ENCODE assay signal across 24 cellular contexts in the genomic region with DNA sequence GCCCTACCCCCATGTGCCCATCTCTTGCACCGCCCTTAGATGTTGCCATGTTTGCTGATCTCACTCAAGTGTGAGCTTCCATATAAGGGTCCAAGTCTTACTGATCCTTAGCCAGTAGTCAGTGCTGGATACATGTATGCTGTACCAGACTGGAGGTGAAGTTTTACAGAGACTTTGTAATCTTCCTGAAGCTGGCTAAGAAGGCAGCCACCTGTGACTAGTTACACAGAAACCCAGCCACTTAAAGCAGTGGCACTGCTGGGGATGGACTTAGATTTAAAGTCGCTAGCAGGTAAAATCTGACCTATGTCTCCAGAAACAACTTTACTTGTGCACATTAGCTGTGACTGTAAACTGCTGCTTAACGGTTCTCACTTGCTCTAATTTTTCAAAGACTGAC.
DNase-seq lines count a peak whose midpoint lies in the region; ATAC-seq lines count a peak whose summit lies in the region.
"Had no signal": no experiment of that assay in that cellular context is flagged by ENCODE, and none has a peak within 500 bp of the region (broad histone marks: within the 10 kb centered on the region; RNA-seq: fewer than 3 reads in every experiment).

No MANE protein-coding gene starts in this region.

- ATAC-seq in stimulated activated effector memory CD8-positive, alpha-beta T cell treated with anti-CD3 and anti-CD28 coated beads, Interleukin-12 subunit alpha, Interleukin-12 subunit beta, amount 100 ng/mL, for 72 hours: peak; percentile 11
- no peak for ATAC-seq in T-cell (replicated peaks in 1 of 4)
- ATAC-seq in GM19035 (IDR thresholded peaks at IDR 0.05; ENCODE audit: unreplicated experiment): no peak
- ATAC-seq: activated CD4-positive, alpha-beta T cell treated with anti-CD3 and anti-CD28 coated beads for 36 hours; natural killer cell had no signal

- no peaks in the 10 kb centered on the region for H3K27me3 Mint-ChIP-seq in T-cell
- H3K27me3 Mint-ChIP-seq: activated CD4-positive, alpha-beta T cell treated with anti-CD3 and anti-CD28 coated beads for 36 hours; activated T-cell treated with anti-CD3 and anti-CD28 coated beads, Interleukin-2, amount 50 U/mL, for 24 hours had no signal

- CTCF ChIA-PET in T-cell (lab: Charles Lee): no interaction called here

- H3K4me3 ChIP-seq in muscle layer of duodenum (ENCODE audit: low read depth in 1 of 2, low read length in 2 of 2): no peak overlapping the region
- H3K4me3 ChIP-seq: adrenal gland, SK-N-MC had no signal

- no peaks in the 10 kb centered on the region for H3K36me3 ChIP-seq in muscle layer of duodenum (ENCODE audit: control insufficient read depth in 1 of 2, insufficient read depth in 2 of 2, low read length in 2 of 2)
- H3K36me3 ChIP-seq: adrenal gland, brain microvascular endothelial cell had no signal

- H3K4me1 Mint-ChIP-seq in stimulated activated effector memory CD8-positive, alpha-beta T cell treated with anti-CD3 and anti-CD28 coated beads, Interleukin-12 subunit alpha, Interleukin-12 subunit beta, amount 100 ng/mL, for 72 hours: no peaks in the 10 kb centered on the region
- no peaks in the 10 kb centered on the region for H3K4me1 Mint-ChIP-seq in T-cell
- H3K4me1 Mint-ChIP-seq: activated CD4-positive, alpha-beta T cell treated with anti-CD3 and anti-CD28 coated beads for 36 hours had no signal

- H3K27ac ChIP-seq in muscle layer of duodenum (ENCODE audit: low read length): peak overlapping the region; percentile 3
- no peak overlapping the region for H3K27ac ChIP-seq in substantia nigra (ENCODE audit: low read depth, low read length, poor library complexity, severe bottlenecking)
- H3K27ac ChIP-seq: brain microvascular endothelial cell, RWPE1, SK-N-MC had no signal

- H3K9me3 Mint-ChIP-seq in stimulated activated effector memory CD8-positive, alpha-beta T cell treated with anti-CD3 and anti-CD28 coated beads, Interleukin-12 subunit alpha, Interleukin-12 subunit beta, amount 100 ng/mL, for 72 hours: no peaks in the 10 kb centered on the region
- H3K9me3 Mint-ChIP-seq in T-cell: no peaks in the 10 kb centered on the region
- H3K9me3 Mint-ChIP-seq: activated T-cell treated with anti-CD3 and anti-CD28 coated beads, Interleukin-2, amount 50 U/mL, for 24 hours; natural killer cell had no signal

- peaks cover 0 to 10% of the 10 kb centered on the region in 2 donors for H3K4me1 ChIP-seq in muscle layer of duodenum (ENCODE audit: control insufficient read depth in 1 of 2, insufficient read depth in 2 of 2, low read length in 2 of 2)

- H3K36me3 Mint-ChIP-seq in stimulated activated effector memory CD8-positive, alpha-beta T cell treated with anti-CD3 and anti-CD28 coated beads, Interleukin-12 subunit alpha, Interleukin-12 subunit beta, amount 100 ng/mL, for 72 hours: no peaks in the 10 kb centered on the region
- no peaks in the 10 kb centered on the region for H3K36me3 Mint-ChIP-seq in T-cell
- H3K36me3 Mint-ChIP-seq: natural killer cell had no signal

- H3K9me3 ChIP-seq in muscle layer of duodenum (ENCODE audit: control insufficient read depth in 1 of 2, low read length in 2 of 2): no peaks in the 10 kb centered on the region
- H3K9me3 ChIP-seq: adrenal gland had no signal

- POLR2A ChIA-PET in T-cell (lab: Charles Lee): no interaction called here

- DNase-seq in DMS53 treated with DMSO at 0.1 percent for 48 hours (lab: John Stamatoyannopoulos, UW; ENCODE audit: unreplicated experiment) (peak; percentile 24), NCI-H82 treated with DMSO at 0.1 percent for 48 hours (lab: John Stamatoyannopoulos, UW; ENCODE audit: unreplicated experiment) (peak; percentile 40), substantia nigra (lab: John Stamatoyannopoulos, UW) (no peak), T-cell (no peak), HT-29 (ENCODE audit: low spot score) (no peak)
- no peak for DNase-seq in stimulated activated effector memory CD8-positive, alpha-beta T cell treated with anti-CD3 and anti-CD28 coated beads, Interleukin-12 subunit alpha, Interleukin-12 subunit beta, amount 100 ng/mL, for 72 hours (ENCODE audit: low spot score in 2 of 2)
- DNase-seq: activated CD4-positive, alpha-beta T cell treated with anti-CD3 and anti-CD28 coated beads for 36 hours; activated gamma-delta T cell treated with Interleukin-2 at 50 U/mL for 16 hours; activated T-cell treated with anti-CD3 and anti-CD28 coated beads, Interleukin-2, amount 50 U/mL, for 24 hours; brain microvascular endothelial cell; C1 segment of cervical spinal cord; cortex of kidney; HCEC 1CT; Karpas-422; MV-4-11; natural killer cell; NCI-H146; NCI-H526 treated with DMSO at 0.1 percent for 48 hours; T-helper 2 cell had no signal

- H3K4me3 Mint-ChIP-seq in stimulated activated effector memory CD8-positive, alpha-beta T cell treated with anti-CD3 and anti-CD28 coated beads, Interleukin-12 subunit alpha, Interleukin-12 subunit beta, amount 100 ng/mL, for 72 hours: no peak overlapping the region
- H3K4me3 Mint-ChIP-seq in T-cell: no peak overlapping the region
- H3K4me3 Mint-ChIP-seq: activated CD4-positive, alpha-beta T cell treated with anti-CD3 and anti-CD28 coated beads for 36 hours; activated T-cell treated with anti-CD3 and anti-CD28 coated beads, Interleukin-2, amount 50 U/mL, for 24 hours; natural killer cell had no signal

- no peak overlapping the region for H3K27ac Mint-ChIP-seq in stimulated activated effector memory CD8-positive, alpha-beta T cell treated with anti-CD3 and anti-CD28 coated beads, Interleukin-12 subunit alpha, Interleukin-12 subunit beta, amount 100 ng/mL, for 72 hours
- H3K27ac Mint-ChIP-seq in T-cell: no peak overlapping the region
- H3K27ac Mint-ChIP-seq: activated CD4-positive, alpha-beta T cell treated with anti-CD3 and anti-CD28 coated beads for 36 hours; activated T-cell treated with anti-CD3 and anti-CD28 coated beads, Interleukin-2, amount 50 U/mL, for 24 hours; natural killer cell had no signal

- H3K27me3 ChIP-seq in muscle layer of duodenum (ENCODE audit: low read depth, low read length): no peaks in the 10 kb centered on the region
- H3K27me3 ChIP-seq: adrenal gland, brain microvascular endothelial cell had no signal

Comparison
In these comparisons a context has a peak if more than half of its experiments do, and no peak if none do; other contexts are left out.
1. DNase-seq: peak in DMS53 treated with DMSO at 0.1 percent for 48 hours (single experiment) and NCI-H82 treated with DMSO at 0.1 percent for 48 hours (single experiment); none in stimulated activated effector memory CD8-positive, alpha-beta T cell treated with anti-CD3 and anti-CD28 coated beads, Interleukin-12 subunit alpha, Interleukin-12 subunit beta, amount 100 ng/mL, for 72 hours (0 of 2), substantia nigra (0 of 49), T-cell (0 of 34) and HT-29 (single experiment).